ENCODE assay signal across 1 cellular context in the genomic region with DNA sequence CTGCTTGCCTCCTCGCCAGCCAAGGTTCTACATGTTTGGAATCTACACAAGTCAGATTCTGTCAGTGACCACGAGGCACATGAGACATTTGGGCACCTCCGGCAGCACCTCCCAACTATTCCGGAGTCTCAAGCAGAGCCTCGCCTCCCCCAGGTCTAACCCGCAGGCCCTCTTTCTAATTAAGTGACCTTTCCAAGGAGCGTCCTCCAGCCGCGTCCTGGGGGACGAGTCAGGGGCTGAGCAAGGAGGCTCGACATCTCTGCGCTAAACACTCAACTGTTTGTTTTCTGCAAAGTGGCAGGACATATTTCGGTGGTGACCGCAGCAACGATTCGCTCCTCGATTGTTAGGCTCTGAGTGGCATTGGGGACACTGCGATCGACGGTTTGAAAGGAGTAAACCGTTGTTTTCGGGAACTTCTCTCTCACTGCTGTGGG.
TF ChIP-seq lines count a peak whose summit lies in the region.

No MANE protein-coding gene starts in this region.

TF ChIP-seq in GM12878, 131 proteins besides CTCF, POLR2A, EP300 and RAD21:
- no peak for TF ChIP-seq NFYA (IDR thresholded peaks at IDR 0.05; ENCODE audit: borderline replicate concordance, low read depth, low read length)
- TF ChIP-seq MLLT1 (IDR thresholded peaks at IDR 0.05), result no peak
